In the genomic region with DNA sequence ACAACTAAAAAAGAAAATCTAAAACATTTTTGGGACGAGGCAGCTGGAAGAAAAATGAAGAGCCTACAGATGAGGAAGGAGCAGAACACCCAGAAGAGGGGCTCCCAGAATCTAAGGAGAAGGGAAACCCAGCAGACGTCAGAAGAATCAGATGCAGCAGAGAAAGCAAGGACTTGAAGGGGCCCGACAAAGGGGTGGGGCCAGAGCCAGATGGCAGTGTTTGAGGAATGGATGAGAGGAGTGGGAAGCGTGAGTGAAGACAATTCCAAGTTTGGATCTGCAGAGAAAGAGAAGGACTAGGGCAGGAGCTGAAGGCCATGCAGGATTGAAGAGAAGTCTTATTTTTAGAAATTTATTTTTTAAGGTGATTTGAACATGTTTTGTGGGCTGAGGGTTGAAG, we compare ENCODE assay signal across 15 cellular contexts. TPM values are rescaled to one million over a fixed set of nuclear protein-coding genes. Genes with fewer than 3 reads are reported as not detected.
DNase-seq lines count a peak whose midpoint lies in the region; ATAC-seq and TF ChIP-seq lines count a peak whose summit lies in the region.
"Had no signal": no experiment of that assay in that cellular context is flagged by ENCODE, and none has a peak within 500 bp of the region (broad histone marks: within the 10 kb centered on the region; RNA-seq: fewer than 3 reads in every experiment).

No MANE protein-coding gene starts in this region.

- no peaks in the 10 kb centered on the region for H3K27me3 Mint-ChIP-seq in brain
- H3K27me3 Mint-ChIP-seq in stimulated activated memory B cell treated with anti-CD40 and anti-IgM and Interleukin-4, amounts not matched to agents 10 μg/mL and 1 μg/mL and 100 μg/mL, for 72 hours, result no peaks in the 10 kb centered on the region

- no peak for ATAC-seq in stimulated activated memory B cell treated with anti-CD40 and anti-IgM and Interleukin-4, amounts not matched to agents 10 μg/mL and 1 μg/mL and 100 μg/mL, for 72 hours
- ATAC-seq in GM18909 (IDR thresholded peaks at IDR 0.05; ENCODE audit: poor library complexity, unreplicated experiment) (no peak), GM18861 (IDR thresholded peaks at IDR 0.05; ENCODE audit: unreplicated experiment) (no peak)
- no peak for ATAC-seq in stimulated activated effector memory CD8-positive, alpha-beta T cell treated with anti-CD3 and anti-CD28 coated beads, Interleukin-12 subunit alpha, Interleukin-12 subunit beta, amount 100 ng/mL, for 72 hours
- ATAC-seq: CD8-positive, alpha-beta T cell; GM12878 had no signal

- peak; percentile 59 for DNase-seq in DMS 273 (lab: John Stamatoyannopoulos, UW; ENCODE audit: unreplicated experiment)
- no peak for DNase-seq in DMS 273 treated with DMSO at 0.1 percent for 48 hours (lab: John Stamatoyannopoulos, UW)
- peak; percentile 12 for DNase-seq in mesenteric fat pad (ENCODE audit: low spot score)
- no peak for DNase-seq in stimulated activated effector memory CD8-positive, alpha-beta T cell treated with anti-CD3 and anti-CD28 coated beads, Interleukin-12 subunit alpha, Interleukin-12 subunit beta, amount 100 ng/mL, for 72 hours (ENCODE audit: low spot score in 2 of 2)
- DNase-seq: CD8-positive, alpha-beta T cell; COR-L47; DMS53; HCEC 1CT; HFFc6 had no signal

- H3K4me1 Mint-ChIP-seq in brain, result peaks cover 7% of the 10 kb centered on the region
- H3K4me1 Mint-ChIP-seq in stimulated activated memory B cell treated with anti-CD40 and anti-IgM and Interleukin-4, amounts not matched to agents 10 μg/mL and 1 μg/mL and 100 μg/mL, for 72 hours, result no peaks in the 10 kb centered on the region
- H3K4me1 Mint-ChIP-seq in stimulated activated effector memory CD8-positive, alpha-beta T cell treated with anti-CD3 and anti-CD28 coated beads, Interleukin-12 subunit alpha, Interleukin-12 subunit beta, amount 100 ng/mL, for 72 hours, result no peaks in the 10 kb centered on the region
- H3K4me1 Mint-ChIP-seq: CD14-positive monocyte had no signal

- peaks cover 18% of the 10 kb centered on the region for H3K36me3 Mint-ChIP-seq in brain
- H3K36me3 Mint-ChIP-seq in stimulated activated memory B cell treated with anti-CD40 and anti-IgM and Interleukin-4, amounts not matched to agents 10 μg/mL and 1 μg/mL and 100 μg/mL, for 72 hours, result peaks cover 14% of the 10 kb centered on the region
- H3K36me3 Mint-ChIP-seq in stimulated activated effector memory CD8-positive, alpha-beta T cell treated with anti-CD3 and anti-CD28 coated beads, Interleukin-12 subunit alpha, Interleukin-12 subunit beta, amount 100 ng/mL, for 72 hours, result peaks cover 15% of the 10 kb centered on the region

- H3K9me3 Mint-ChIP-seq in brain, result no peaks in the 10 kb centered on the region
- no peaks in the 10 kb centered on the region for H3K9me3 Mint-ChIP-seq in stimulated activated memory B cell treated with anti-CD40 and anti-IgM and Interleukin-4, amounts not matched to agents 10 μg/mL and 1 μg/mL and 100 μg/mL, for 72 hours
- H3K9me3 Mint-ChIP-seq in stimulated activated effector memory CD8-positive, alpha-beta T cell treated with anti-CD3 and anti-CD28 coated beads, Interleukin-12 subunit alpha, Interleukin-12 subunit beta, amount 100 ng/mL, for 72 hours, result no peaks in the 10 kb centered on the region
- H3K9me3 Mint-ChIP-seq: CD8-positive, alpha-beta T cell; HFFc6 had no signal

- no peak overlapping the region for H3K4me3 Mint-ChIP-seq in brain
- no peak overlapping the region for H3K4me3 Mint-ChIP-seq in stimulated activated memory B cell treated with anti-CD40 and anti-IgM and Interleukin-4, amounts not matched to agents 10 μg/mL and 1 μg/mL and 100 μg/mL, for 72 hours
- no peak overlapping the region for H3K4me3 Mint-ChIP-seq in stimulated activated effector memory CD8-positive, alpha-beta T cell treated with anti-CD3 and anti-CD28 coated beads, Interleukin-12 subunit alpha, Interleukin-12 subunit beta, amount 100 ng/mL, for 72 hours
- H3K4me3 Mint-ChIP-seq: CD14-positive monocyte; CD8-positive, alpha-beta T cell; HFFc6 had no signal

- TF ChIP-seq CTCF in brain (conservative IDR thresholded peaks at IDR 0.05), result no peak

- H3K27ac Mint-ChIP-seq in brain, result peak overlapping the region in 3 of 5 experiments; percentile 7 to 73 (median 16)
- H3K27ac Mint-ChIP-seq in stimulated activated memory B cell treated with anti-CD40 and anti-IgM and Interleukin-4, amounts not matched to agents 10 μg/mL and 1 μg/mL and 100 μg/mL, for 72 hours, result peak overlapping the region; percentile 5
- no peak overlapping the region for H3K27ac Mint-ChIP-seq in stimulated activated effector memory CD8-positive, alpha-beta T cell treated with anti-CD3 and anti-CD28 coated beads, Interleukin-12 subunit alpha, Interleukin-12 subunit beta, amount 100 ng/mL, for 72 hours
- H3K27ac Mint-ChIP-seq: CD14-positive monocyte; CD8-positive, alpha-beta T cell; HFFc6 had no signal

RNA-seq across cellular contexts. Expression of gene PTMA, which starts 19.3 kb away (rescaled TPM):
- polyA plus RNA-seq in brain (ENCODE audit: insufficient read depth, low read depth, low replicate concordance), result 2,636 TPM
- total RNA-seq in mesenteric fat pad, result 790 TPM

RNA-seq across cellular contexts. Expression of gene PDE6D, which starts 53.5 kb away (rescaled TPM):
- 49.8 TPM for polyA plus RNA-seq in brain (ENCODE audit: insufficient read depth, low read depth, low replicate concordance)
- 21.8 TPM for total RNA-seq in mesenteric fat pad

RNA-seq across cellular contexts. Expression of gene COPS7B, which starts 58.6 kb away (rescaled TPM):
- polyA plus RNA-seq in brain (ENCODE audit: insufficient read depth, low read depth, low replicate concordance), result 54.3 TPM
- 21.3 TPM for total RNA-seq in mesenteric fat pad

Comparison
In these comparisons a context has a peak if more than half of its experiments do, and no peak if none do; other contexts are left out.
1. DNase-seq: peak in DMS 273 (single experiment) and mesenteric fat pad (single experiment); none in DMS 273 treated with DMSO at 0.1 percent for 48 hours (single experiment) and stimulated activated effector memory CD8-positive, alpha-beta T cell treated with anti-CD3 and anti-CD28 coated beads, Interleukin-12 subunit alpha, Interleukin-12 subunit beta, amount 100 ng/mL, for 72 hours (0 of 2).